3 cellular contexts compared by ENCODE assay signal in genomic region chr19:12976109-12976508, GRCh38. TPM values are rescaled to one million over a fixed set of nuclear protein-coding genes. Genes with fewer than 3 reads are reported as not detected.
"Had no signal": no experiment of that assay in that cellular context is flagged by ENCODE, and none has a peak within 500 bp of the region (broad histone marks: within the 10 kb centered on the region; RNA-seq: fewer than 3 reads in every experiment).

No MANE protein-coding gene starts in this region.

RNA-seq across cellular contexts. Expression of gene DAND5, which starts 6.7 kb away (rescaled TPM):
- total RNA-seq: GM23248, H7, HT-29 had no signal
- polyA plus RNA-seq: GM23248 had no signal
